10 cellular contexts compared by ENCODE assay signal in the genomic region with DNA sequence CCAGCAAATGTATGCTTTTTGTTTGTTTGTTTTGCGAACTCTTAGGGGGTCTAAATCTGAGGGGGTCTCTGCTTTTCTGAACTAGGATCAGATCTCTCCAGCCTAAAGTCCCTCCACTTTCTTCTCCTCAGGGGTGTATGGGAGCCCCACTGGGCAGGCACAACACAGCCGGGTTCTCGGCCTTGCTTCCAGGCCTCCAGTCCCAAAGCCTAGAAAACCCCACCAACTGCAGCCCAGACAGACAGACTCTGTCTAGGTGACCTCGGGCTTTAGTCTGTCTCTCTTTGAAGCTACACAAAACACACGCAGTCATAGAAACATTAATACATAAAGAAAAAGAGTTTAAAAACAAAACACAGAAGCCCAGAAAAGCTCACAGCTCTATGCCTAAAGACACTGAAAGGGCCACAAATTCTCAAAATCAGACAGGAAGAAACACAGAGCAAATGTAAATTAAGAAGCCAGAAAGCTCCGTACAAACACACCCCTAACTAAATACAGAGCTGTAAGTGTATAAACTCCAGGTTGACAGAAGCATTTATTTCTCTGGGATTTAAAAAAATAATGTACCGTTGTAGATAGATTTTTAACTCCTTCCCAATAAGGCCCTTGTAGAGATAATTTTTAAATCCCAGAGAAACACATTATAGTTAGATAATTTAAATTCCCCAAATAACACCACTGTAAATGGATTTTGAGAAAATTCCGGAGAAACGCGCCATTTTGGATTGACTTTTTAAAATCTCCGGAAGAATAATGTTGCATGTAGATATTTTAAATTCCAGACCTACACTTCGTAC. TPM values are rescaled to one million over a fixed set of nuclear protein-coding genes. Genes with fewer than 3 reads are reported as not detected.
DNase-seq lines count a peak whose midpoint lies in the region; FAIRE-seq and TF ChIP-seq lines count a peak whose summit lies in the region.
"Had no signal": no experiment of that assay in that cellular context is flagged by ENCODE, and none has a peak within 500 bp of the region (broad histone marks: within the 10 kb centered on the region; RNA-seq: fewer than 3 reads in every experiment).

No MANE protein-coding gene starts in this region.

- H3K4me3 ChIP-seq in small intestine (ENCODE audit: low read depth in 1 of 2, low read length in 2 of 2) (peak overlapping the region; percentile 23 to 62), tibial nerve (peak overlapping the region in 1 of 4 donors; percentile 62)

- POLR2A ChIA-PET in RWPE1 (lab: Yijun Ruan, JAX; ENCODE audit: low non-redundant PET): interaction anchor here (0.7 kb wide), 1 partner anchor 128 kb away, joined by 3 read pairs; no protein-coding TSS in a partner anchor

- WGBS in small intestine, 3 donors: 13 to 29% (median 20%) methylated on average over 12 of the region's 12 CpGs
- WGBS in tibial nerve, 2 donors: 50 to 53% methylated on average over 12 of the region's 12 CpGs

- no peak for FAIRE-seq in small intestine (lab: Jason Lieb, UNC)

- peak overlapping the region; percentile 7 for H3K27ac Mint-ChIP-seq in T-helper 1 cell treated with Interleukin-12 subunit alpha and Interleukin-12 subunit beta and Interleukin-4 antibody, amounts not matched to agents 30 μg/mL and 1 μg/mL, for 36 hours
- H3K27ac Mint-ChIP-seq: activated naive CD4-positive, alpha-beta T cell treated with anti-CD3 and anti-CD28 coated beads, Interleukin-2, amount 50 U/mL, for 72 hours had no signal

- peaks cover 80% of the 10 kb centered on the region for H3K27me3 Mint-ChIP-seq in T-helper 1 cell treated with Interleukin-12 subunit alpha and Interleukin-12 subunit beta and Interleukin-4 antibody, amounts not matched to agents 30 μg/mL and 1 μg/mL, for 36 hours (ENCODE audit: low read depth)

- H3K36me3 Mint-ChIP-seq in T-helper 1 cell treated with Interleukin-12 subunit alpha and Interleukin-12 subunit beta and Interleukin-4 antibody, amounts not matched to agents 30 μg/mL and 1 μg/mL, for 36 hours (ENCODE audit: low read depth): peaks cover 16% of the 10 kb centered on the region

- DNase-seq in T-helper 1 cell (no peak), RWPE1 (ENCODE audit: low spot score) (no peak), fibroblast of peridontal ligament (ENCODE audit: extremely low read depth) (peak; percentile 9), small intestine (peak; percentile 31), tibial nerve (ENCODE audit: low spot score in 2 of 2) (no peak)
- no peak for DNase-seq in stimulated activated CD4-positive, alpha-beta T cell treated with anti-CD3 and anti-CD28 coated beads, Interleukin-4, amount 100 ng/mL, for 4 hours
- no peak for DNase-seq in activated CD8-positive, alpha-beta memory T cell treated with anti-CD3 and anti-CD28 coated beads, Interleukin-2, amount 50 U/mL, for 48 hours
- DNase-seq: Peyer's patch had no signal

- peaks cover 0 to 20% of the 10 kb centered on the region in 2 donors for H3K27me3 ChIP-seq in small intestine (ENCODE audit: control insufficient read depth in 2 of 2, insufficient read depth in 2 of 2, low read length in 2 of 2)
- peaks cover 15 to 96% of the 10 kb centered on the region in 2 donors for H3K27me3 ChIP-seq in tibial nerve

- no peak for TF ChIP-seq POLR2A in tibial nerve (IDR thresholded peaks at IDR 0.05)

- no peak for TF ChIP-seq CTCF in RWPE1 (conservative IDR thresholded peaks at IDR 0.05; ENCODE audit: low read depth)
- no peak for TF ChIP-seq CTCF in tibial nerve (IDR thresholded peaks at IDR 0.05)

- no peaks in the 10 kb centered on the region for H3K9me3 Mint-ChIP-seq in T-helper 1 cell treated with Interleukin-12 subunit alpha and Interleukin-12 subunit beta and Interleukin-4 antibody, amounts not matched to agents 30 μg/mL and 1 μg/mL, for 36 hours

- H3K4me1 ChIP-seq in small intestine (ENCODE audit: control insufficient read depth in 2 of 2, insufficient read depth in 1 of 2, low read depth in 1 of 2, low read length in 1 of 2): no peaks in the 10 kb centered on the region
- peaks cover 0 to 64% (median 27%) of the 10 kb centered on the region in 4 donors for H3K4me1 ChIP-seq in tibial nerve

- H3K9me3 ChIP-seq in small intestine (ENCODE audit: control insufficient read depth, low read depth): no peaks in the 10 kb centered on the region
- H3K9me3 ChIP-seq in tibial nerve: no peaks in the 10 kb centered on the region

- no peak for TF ChIP-seq EP300 in tibial nerve (IDR thresholded peaks at IDR 0.05)

- H3K4me3 Mint-ChIP-seq in T-helper 1 cell treated with Interleukin-12 subunit alpha and Interleukin-12 subunit beta and Interleukin-4 antibody, amounts not matched to agents 30 μg/mL and 1 μg/mL, for 36 hours: peak overlapping the region; percentile 73

- CTCF ChIA-PET in RWPE1 (lab: Yijun Ruan, JAX): interaction anchor here (0.5 to 3.7 kb wide), 4 partner anchors 122 to 160 kb away, joined by 4 to 32 read pairs (median 6); no protein-coding TSS in a partner anchor

- peaks cover 3% of the 10 kb centered on the region in 2 donors for H3K36me3 ChIP-seq in small intestine (ENCODE audit: control insufficient read depth in 2 of 2, insufficient read depth in 2 of 2, low read length in 2 of 2)
- H3K36me3 ChIP-seq in tibial nerve: no peaks in the 10 kb centered on the region
- H3K36me3 ChIP-seq: Peyer's patch had no signal

- H3K27ac ChIP-seq in RWPE1 (peak overlapping the region; percentile 89), small intestine (ENCODE audit: low read depth in 1 of 2, low read length in 1 of 2) (peak overlapping the region; percentile 12 to 58), tibial nerve (no peak overlapping the region)

- peaks cover 31% of the 10 kb centered on the region for H3K4me1 Mint-ChIP-seq in T-helper 1 cell treated with Interleukin-12 subunit alpha and Interleukin-12 subunit beta and Interleukin-4 antibody, amounts not matched to agents 30 μg/mL and 1 μg/mL, for 36 hours (ENCODE audit: low read depth)

RNA-seq across cellular contexts. Expression of a gene that starts 2.0 kb away (rescaled TPM):
- 10 to 100 TPM in 2 of 3 donors, 1 to 10 TPM in 1; 5.4 to 30.0 (median 12.2) TPM for polyA plus RNA-seq in small intestine
- 1 to 10 TPM; 1.1 to 5.4 (median 3.0) TPM for total RNA-seq in tibial nerve

Comparison
In these comparisons a context has a peak if more than half of its experiments do, and no peak if none do; other contexts are left out.
1. DNase-seq: peak in fibroblast of peridontal ligament (single experiment) and small intestine (single experiment); none in T-helper 1 cell (0 of 5), RWPE1 (single experiment), tibial nerve (0 of 2), stimulated activated CD4-positive, alpha-beta T cell treated with anti-CD3 and anti-CD28 coated beads, Interleukin-4, amount 100 ng/mL, for 4 hours (0 of 2) and activated CD8-positive, alpha-beta memory T cell treated with anti-CD3 and anti-CD28 coated beads, Interleukin-2, amount 50 U/mL, for 48 hours (single experiment).
2. H3K27ac ChIP-seq: peak in RWPE1 (single experiment) and small intestine (2 of 2); none in tibial nerve (0 of 4).